Comparison of ENCODE assay signal across 21 cellular contexts in the genomic region with DNA sequence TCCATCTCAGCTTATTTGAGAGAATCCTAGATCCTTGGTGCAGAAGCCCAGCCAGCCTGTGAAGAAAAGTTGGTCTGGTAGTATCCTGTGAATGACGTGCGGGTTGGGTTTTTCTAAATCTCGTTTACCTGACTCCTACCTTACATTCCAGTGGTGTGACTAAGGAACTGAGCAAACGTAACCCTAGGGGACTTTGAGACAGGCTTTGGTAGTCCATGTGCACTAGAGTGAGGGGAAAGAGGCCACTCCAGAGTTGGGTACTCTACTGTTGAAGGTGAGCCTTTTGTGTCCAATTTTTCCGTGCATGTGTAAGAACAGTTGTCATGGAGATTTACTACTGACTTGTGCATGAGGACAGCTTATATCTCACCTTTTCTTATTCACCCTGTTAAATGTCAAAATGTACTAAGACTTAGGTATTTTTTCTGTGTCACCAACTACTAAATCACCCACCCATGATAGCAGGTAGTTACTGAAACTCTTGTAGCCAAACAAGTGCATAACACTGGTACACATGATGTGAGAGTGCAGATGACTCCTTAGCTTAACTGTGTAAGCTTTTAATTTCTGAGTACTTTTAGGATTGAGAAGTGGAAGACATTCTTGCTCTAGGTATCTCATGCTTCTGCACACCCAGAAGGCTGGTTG. TPM values are rescaled to one million over a fixed set of nuclear protein-coding genes. Genes with fewer than 3 reads are reported as not detected.
A peak's percentile ranks its signal among the peaks of the same experiment; 100 is the strongest.
DNase-seq lines count a peak whose midpoint lies in the region; ATAC-seq and TF ChIP-seq lines count a peak whose summit lies in the region.
"Had no signal": no experiment of that assay in that cellular context is flagged by ENCODE, and none has a peak within 500 bp of the region (broad histone marks: within the 10 kb centered on the region; RNA-seq: fewer than 3 reads in every experiment).

No MANE protein-coding gene starts in this region.

- H3K27me3 ChIP-seq in PC-9 (ENCODE audit: insufficient read depth, low read depth) (no peaks in the 10 kb centered on the region), hepatocyte (no peaks in the 10 kb centered on the region), tibial nerve (no peaks in the 10 kb centered on the region)
- H3K27me3 ChIP-seq: esophagus muscularis mucosa, SJSA1 had no signal

- peak overlapping the region; percentile 52 for H3K27ac Mint-ChIP-seq in activated T-cell treated with anti-CD3 and anti-CD28 coated beads, Interleukin-2, amount 50 U/mL, for 24 hours
- H3K27ac Mint-ChIP-seq in stimulated activated memory B cell treated with anti-CD40 and anti-IgM and Interleukin-4, amounts not matched to agents 10 μg/mL and 1 μg/mL and 100 μg/mL, for 72 hours: peak overlapping the region; percentile 74

- POLR2A ChIA-PET in PC-9 (lab: Charles Lee; ENCODE audit: unreplicated experiment): no interaction called here

- H3K36me3 ChIP-seq in PC-9 (ENCODE audit: low read depth): peaks cover 62% of the 10 kb centered on the region
- no peaks in the 10 kb centered on the region for H3K36me3 ChIP-seq in hepatocyte (replicated peaks; ENCODE audit: insufficient read depth, low read depth)
- peaks cover 5 to 85% (median 22%) of the 10 kb centered on the region in 3 donors for H3K36me3 ChIP-seq in tibial nerve

- peak overlapping the region; percentile 21 for H3K4me2 ChIP-seq in PC-9
- H3K4me2 ChIP-seq in hepatocyte: peak overlapping the region; percentile 24
- H3K4me2 ChIP-seq: A549 had no signal

- WGBS in hepatocyte (ENCODE audit: low lambda C conversion rate, missing lambda C conversion rate): 61% methylated on average over 5 of the region's 5 CpGs
- WGBS in tibial nerve, 2 donors: 92 to 96% methylated on average over 5 of the region's 5 CpGs

- no peaks in the 10 kb centered on the region for H3K27me3 Mint-ChIP-seq in activated T-cell treated with anti-CD3 and anti-CD28 coated beads, Interleukin-2, amount 50 U/mL, for 24 hours
- no peaks in the 10 kb centered on the region for H3K27me3 Mint-ChIP-seq in stimulated activated memory B cell treated with anti-CD40 and anti-IgM and Interleukin-4, amounts not matched to agents 10 μg/mL and 1 μg/mL and 100 μg/mL, for 72 hours
- H3K27me3 Mint-ChIP-seq: activated naive CD4-positive, alpha-beta T cell treated with anti-CD3 and anti-CD28 coated beads, Interleukin-2, amount 50 U/mL, for 24 hours had no signal

- H3K9me3 Mint-ChIP-seq in activated T-cell treated with anti-CD3 and anti-CD28 coated beads, Interleukin-2, amount 50 U/mL, for 24 hours: no peaks in the 10 kb centered on the region
- H3K9me3 Mint-ChIP-seq in stimulated activated memory B cell treated with anti-CD40 and anti-IgM and Interleukin-4, amounts not matched to agents 10 μg/mL and 1 μg/mL and 100 μg/mL, for 72 hours: no peaks in the 10 kb centered on the region
- H3K9me3 Mint-ChIP-seq: activated naive CD4-positive, alpha-beta T cell treated with anti-CD3 and anti-CD28 coated beads, Interleukin-2, amount 50 U/mL, for 24 hours; CD14-positive monocyte; HFFc6 had no signal

- H3K4me1 ChIP-seq in PC-9 (replicated peaks; ENCODE audit: insufficient read depth) (peaks cover 20% of the 10 kb centered on the region), hepatocyte (ENCODE audit: insufficient read depth) (peaks cover 9% of the 10 kb centered on the region), tibial nerve (no peaks in the 10 kb centered on the region)
- H3K4me1 ChIP-seq: esophagus muscularis mucosa, psoas muscle, SJSA1 had no signal

- intact Hi-C loops in PC-9 (cut with micrococcal nuclease; ENCODE audit: unreplicated experiment): no loop called here

- H3K4me3 ChIP-seq in PC-9 (no peak overlapping the region), hepatocyte (no peak overlapping the region), tibial nerve (no peak overlapping the region)
- H3K4me3 ChIP-seq: A549, esophagus muscularis mucosa, psoas muscle, SJSA1 had no signal

- peaks cover 24% of the 10 kb centered on the region for H3F3A ChIP-seq in PC-9 (ENCODE audit: insufficient read depth, low read depth)

- TF ChIP-seq CTCF in PC-9 (conservative IDR thresholded peaks at IDR 0.05): no peak
- no peak for TF ChIP-seq CTCF in hepatocyte (IDR thresholded peaks at IDR 0.05; ENCODE audit: poor library complexity)
- TF ChIP-seq CTCF in tibial nerve (IDR thresholded peaks at IDR 0.05): no peak

- H3K4me3 Mint-ChIP-seq in activated T-cell treated with anti-CD3 and anti-CD28 coated beads, Interleukin-2, amount 50 U/mL, for 24 hours: no peak overlapping the region
- no peak overlapping the region for H3K4me3 Mint-ChIP-seq in stimulated activated memory B cell treated with anti-CD40 and anti-IgM and Interleukin-4, amounts not matched to agents 10 μg/mL and 1 μg/mL and 100 μg/mL, for 72 hours
- H3K4me3 Mint-ChIP-seq: activated naive CD4-positive, alpha-beta T cell treated with anti-CD3 and anti-CD28 coated beads, Interleukin-2, amount 50 U/mL, for 24 hours; CD14-positive monocyte; HFFc6 had no signal

- TF ChIP-seq EP300 in tibial nerve (IDR thresholded peaks at IDR 0.05): no peak

- H3K36me3 Mint-ChIP-seq in activated T-cell treated with anti-CD3 and anti-CD28 coated beads, Interleukin-2, amount 50 U/mL, for 24 hours (ENCODE audit: low read depth): peaks cover 92% of the 10 kb centered on the region
- peaks cover 51% of the 10 kb centered on the region for H3K36me3 Mint-ChIP-seq in stimulated activated memory B cell treated with anti-CD40 and anti-IgM and Interleukin-4, amounts not matched to agents 10 μg/mL and 1 μg/mL and 100 μg/mL, for 72 hours

- H3K4me1 Mint-ChIP-seq in activated T-cell treated with anti-CD3 and anti-CD28 coated beads, Interleukin-2, amount 50 U/mL, for 24 hours (ENCODE audit: low read depth): peaks cover 2% of the 10 kb centered on the region
- peaks cover 21% of the 10 kb centered on the region for H3K4me1 Mint-ChIP-seq in stimulated activated memory B cell treated with anti-CD40 and anti-IgM and Interleukin-4, amounts not matched to agents 10 μg/mL and 1 μg/mL and 100 μg/mL, for 72 hours
- H3K4me1 Mint-ChIP-seq: CD14-positive monocyte had no signal

- BruUV-seq in PC-9 (replicated peaks; lab: Mats Ljungman, UMichigan): no TSS peak

- H4K20me1 ChIP-seq in PC-9 (ENCODE audit: insufficient read depth): no peaks in the 10 kb centered on the region
- no peaks in the 10 kb centered on the region for H4K20me1 ChIP-seq in hepatocyte (ENCODE audit: insufficient read depth, poor library complexity, severe bottlenecking)

- H3K9me2 ChIP-seq in PC-9 (ENCODE audit: insufficient read depth) (no peaks in the 10 kb centered on the region), hepatocyte (replicated peaks; ENCODE audit: insufficient read depth) (no peaks in the 10 kb centered on the region)

- CTCF ChIA-PET in PC-9 (lab: Charles Lee): no interaction called here

- ATAC-seq in stimulated activated memory B cell treated with anti-CD40 and anti-IgM and Interleukin-4, amounts not matched to agents 10 μg/mL and 1 μg/mL and 100 μg/mL, for 72 hours: no peak
- ATAC-seq: A549, psoas muscle had no signal

- TF ChIP-seq POLR2A in tibial nerve (IDR thresholded peaks at IDR 0.05): no peak

- no peaks in the 10 kb centered on the region for H3K9me3 ChIP-seq in PC-9 (ENCODE audit: insufficient read depth, low read depth)
- no peaks in the 10 kb centered on the region for H3K9me3 ChIP-seq in hepatocyte (ENCODE audit: low read depth)
- H3K9me3 ChIP-seq in tibial nerve: no peaks in the 10 kb centered on the region
- H3K9me3 ChIP-seq: A549, esophagus muscularis mucosa, psoas muscle, SJSA1 had no signal

- no peaks in the 10 kb centered on the region for H3K79me2 ChIP-seq in PC-9 (ENCODE audit: low read depth)
- H3K79me2 ChIP-seq in hepatocyte: peaks cover 9% of the 10 kb centered on the region

- H2AFZ ChIP-seq in PC-9: no peak overlapping the region
- no peak overlapping the region for H2AFZ ChIP-seq in hepatocyte

- no peak for DNase-seq in activated T-cell treated with anti-CD3 and anti-CD28 coated beads, Interleukin-2, amount 50 U/mL, for 24 hours
- DNase-seq in activated T-cell treated with anti-CD3 and anti-CD28 coated beads, Interleukin-2, amount 50 U/mL, for 1 hour: no peak
- peak; percentile 33 to 84 for DNase-seq in PC-9
- peak; percentile 71 for DNase-seq in hepatocyte (ENCODE audit: low spot score)
- DNase-seq in hepatic stellate cell (ENCODE audit: low spot score): no peak
- no peak for DNase-seq in DMS53 (lab: John Stamatoyannopoulos, UW)
- DNase-seq in tibial nerve (ENCODE audit: low spot score in 2 of 2): no peak
- DNase-seq: DND-41, glutamatergic neuron, HFFc6, mesenchymal stem cell, MM.1S, NCI-H187 treated with DMSO at 0.1 percent for 48 hours, NCI-H446 treated with DMSO at 0.1 percent for 48 hours, psoas muscle had no signal

- peak overlapping the region; percentile 31; the same call in 1 of the 2 replicates for H3K27ac ChIP-seq in PC-9
- H3K27ac ChIP-seq in hepatocyte: peak overlapping the region; percentile 87
- no peak overlapping the region for H3K27ac ChIP-seq in tibial nerve
- H3K27ac ChIP-seq: A549, esophagus muscularis mucosa, psoas muscle, SJSA1 had no signal

RNA-seq across cellular contexts. Expression of a gene that starts 26.3 kb away (rescaled TPM):
- total RNA-seq in PC-9 (2021): 64.1 and 69.4 TPM in 2 replicates
- 48.5 and 73.2 TPM in 2 replicates for total RNA-seq in hepatocyte
- polyA plus RNA-seq in hepatocyte: 52.7 and 52.8 TPM in 2 replicates
- 100 to 1,000 TPM; 127 to 165 (median 144) TPM for total RNA-seq in tibial nerve

Comparison
In these comparisons a context has a peak if more than half of its experiments do, and no peak if none do; other contexts are left out.
1. DNase-seq: peak in PC-9 (2 of 2) and hepatocyte (single experiment); none in activated T-cell treated with anti-CD3 and anti-CD28 coated beads, Interleukin-2, amount 50 U/mL, for 24 hours (single experiment), activated T-cell treated with anti-CD3 and anti-CD28 coated beads, Interleukin-2, amount 50 U/mL, for 1 hour (single experiment), hepatic stellate cell (single experiment), DMS53 (single experiment) and tibial nerve (0 of 2).
2. H3K27ac ChIP-seq: peak in PC-9 (single experiment) and hepatocyte (single experiment); none in tibial nerve (0 of 4).